Comparison of ENCODE assay signal across 1 cellular context in genomic region chr17:29613371-29613837, GRCh38.
A peak's percentile ranks its signal among the peaks of the same experiment; 100 is the strongest.
TF ChIP-seq lines count a peak whose summit lies in the region.

No MANE protein-coding gene starts in this region.

TF ChIP-seq in HepG2, 621 proteins besides CTCF, POLR2A, EP300 and RAD21 (continued from another document and continues in another):
- TF ChIP-seq ZNF782 (CRISPR knock-in tag; IDR thresholded peaks at IDR 0.05; ENCODE audit: borderline replicate concordance), result no peak
- no peak for TF ChIP-seq ZMYM2 (CRISPR knock-in tag; IDR thresholded peaks at IDR 0.05)
- TF ChIP-seq, protein P1, sequence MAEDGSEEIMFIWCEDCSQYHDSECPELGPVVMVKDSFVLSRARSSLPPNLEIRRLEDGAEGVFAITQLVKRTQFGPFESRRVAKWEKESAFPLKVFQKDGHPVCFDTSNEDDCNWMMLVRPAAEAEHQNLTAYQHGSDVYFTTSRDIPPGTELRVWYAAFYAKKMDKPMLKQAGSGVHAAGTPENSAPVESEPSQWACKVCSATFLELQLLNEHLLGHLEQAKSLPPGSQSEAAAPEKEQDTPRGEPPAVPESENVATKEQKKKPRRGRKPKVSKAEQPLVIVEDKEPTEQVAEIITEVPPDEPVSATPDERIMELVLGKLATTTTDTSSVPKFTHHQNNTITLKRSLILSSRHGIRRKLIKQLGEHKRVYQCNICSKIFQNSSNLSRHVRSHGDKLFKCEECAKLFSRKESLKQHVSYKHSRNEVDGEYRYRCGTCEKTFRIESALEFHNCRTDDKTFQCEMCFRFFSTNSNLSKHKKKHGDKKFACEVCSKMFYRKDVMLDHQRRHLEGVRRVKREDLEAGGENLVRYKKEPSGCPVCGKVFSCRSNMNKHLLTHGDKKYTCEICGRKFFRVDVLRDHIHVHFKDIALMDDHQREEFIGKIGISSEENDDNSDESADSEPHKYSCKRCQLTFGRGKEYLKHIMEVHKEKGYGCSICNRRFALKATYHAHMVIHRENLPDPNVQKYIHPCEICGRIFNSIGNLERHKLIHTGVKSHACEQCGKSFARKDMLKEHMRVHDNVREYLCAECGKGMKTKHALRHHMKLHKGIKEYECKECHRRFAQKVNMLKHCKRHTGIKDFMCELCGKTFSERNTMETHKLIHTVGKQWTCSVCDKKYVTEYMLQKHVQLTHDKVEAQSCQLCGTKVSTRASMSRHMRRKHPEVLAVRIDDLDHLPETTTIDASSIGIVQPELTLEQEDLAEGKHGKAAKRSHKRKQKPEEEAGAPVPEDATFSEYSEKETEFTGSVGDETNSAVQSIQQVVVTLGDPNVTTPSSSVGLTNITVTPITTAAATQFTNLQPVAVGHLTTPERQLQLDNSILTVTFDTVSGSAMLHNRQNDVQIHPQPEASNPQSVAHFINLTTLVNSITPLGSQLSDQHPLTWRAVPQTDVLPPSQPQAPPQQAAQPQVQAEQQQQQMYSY (CRISPR knock-in tag; IDR thresholded peaks at IDR 0.05), result peak; percentile 49; the same call in 1 of the 2 replicates
- TF ChIP-seq, protein P2, sequence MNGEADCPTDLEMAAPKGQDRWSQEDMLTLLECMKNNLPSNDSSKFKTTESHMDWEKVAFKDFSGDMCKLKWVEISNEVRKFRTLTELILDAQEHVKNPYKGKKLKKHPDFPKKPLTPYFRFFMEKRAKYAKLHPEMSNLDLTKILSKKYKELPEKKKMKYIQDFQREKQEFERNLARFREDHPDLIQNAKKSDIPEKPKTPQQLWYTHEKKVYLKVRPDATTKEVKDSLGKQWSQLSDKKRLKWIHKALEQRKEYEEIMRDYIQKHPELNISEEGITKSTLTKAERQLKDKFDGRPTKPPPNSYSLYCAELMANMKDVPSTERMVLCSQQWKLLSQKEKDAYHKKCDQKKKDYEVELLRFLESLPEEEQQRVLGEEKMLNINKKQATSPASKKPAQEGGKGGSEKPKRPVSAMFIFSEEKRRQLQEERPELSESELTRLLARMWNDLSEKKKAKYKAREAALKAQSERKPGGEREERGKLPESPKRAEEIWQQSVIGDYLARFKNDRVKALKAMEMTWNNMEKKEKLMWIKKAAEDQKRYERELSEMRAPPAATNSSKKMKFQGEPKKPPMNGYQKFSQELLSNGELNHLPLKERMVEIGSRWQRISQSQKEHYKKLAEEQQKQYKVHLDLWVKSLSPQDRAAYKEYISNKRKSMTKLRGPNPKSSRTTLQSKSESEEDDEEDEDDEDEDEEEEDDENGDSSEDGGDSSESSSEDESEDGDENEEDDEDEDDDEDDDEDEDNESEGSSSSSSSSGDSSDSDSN (CRISPR knock-in tag; IDR thresholded peaks at IDR 0.05), result peak; percentile 89
- no peak for TF ChIP-seq MAFK (conservative IDR thresholded peaks at IDR 0.05 in 1 of 2, IDR thresholded peaks at IDR 0.05 in 1 of 2; ENCODE audit: low read length in 2 of 2)
- TF ChIP-seq ZNF556 (CRISPR knock-in tag; IDR thresholded peaks at IDR 0.05; ENCODE audit: borderline replicate concordance), result peak; percentile 38; the same call in 1 of the 2 replicates
- peak; percentile 98; the same call in 1 of the 2 replicates for TF ChIP-seq KLF12 (CRISPR knock-in tag; IDR thresholded peaks at IDR 0.05; ENCODE audit: borderline replicate concordance)
- TF ChIP-seq SPEN (CRISPR knock-in tag; IDR thresholded peaks at IDR 0.05; ENCODE audit: low read depth), result peak; percentile 64
- peak; percentile 45; the same call in 1 of the 2 replicates for TF ChIP-seq PATZ1 (CRISPR knock-in tag; IDR thresholded peaks at IDR 0.05)
- peak; percentile 60; the same call in 1 of the 2 replicates for TF ChIP-seq MIER2 (CRISPR knock-in tag; IDR thresholded peaks at IDR 0.05)
- 0 out of 2 replicates have a peak, but pooled peaks have one; percentile 12 for TF ChIP-seq ZMYM3 (CRISPR knock-in tag; IDR thresholded peaks at IDR 0.05)
- peak; percentile 74; the same call in 1 of the 2 replicates for TF ChIP-seq KLF6 (CRISPR knock-in tag; IDR thresholded peaks at IDR 0.05)
- peak; percentile 67 for TF ChIP-seq TEAD3 (CRISPR knock-in tag; optimal IDR thresholded peaks at IDR 0.05; ENCODE audit: borderline replicate concordance)
- 0 out of 4 replicates have a peak, but pooled peaks of 1 of the 2 experiments have one; percentile 43 for TF ChIP-seq ATF4 (CRISPR knock-in tag; IDR thresholded peaks at IDR 0.05)
- no peak for TF ChIP-seq ZNF180 (CRISPR knock-in tag; IDR thresholded peaks at IDR 0.05; ENCODE audit: borderline replicate concordance, low read depth)
- TF ChIP-seq ZSCAN20 (CRISPR knock-in tag; IDR thresholded peaks at IDR 0.05; ENCODE audit: borderline replicate concordance), result no peak
- TF ChIP-seq HOXA3 (CRISPR knock-in tag; IDR thresholded peaks at IDR 0.05), result peak; percentile 71; the same call in 1 of the 2 replicates
- peak; percentile 51 for TF ChIP-seq YY1 (IDR thresholded peaks at IDR 0.05; ENCODE audit: insufficient read depth, insufficient replicate concordance, low read depth, low read length)
- TF ChIP-seq ZNF614 (CRISPR knock-in tag; IDR thresholded peaks at IDR 0.05; ENCODE audit: borderline replicate concordance), result no peak; the same call in 1 of the 2 replicates
- TF ChIP-seq RELA (CRISPR knock-in tag; IDR thresholded peaks at IDR 0.05), result 0 out of 2 replicates have a peak, but pooled peaks have one; percentile 55
- peak; percentile 91; the same call in 1 of the 2 replicates for TF ChIP-seq ZSCAN21 (CRISPR knock-in tag; IDR thresholded peaks at IDR 0.05; ENCODE audit: borderline replicate concordance)
- TF ChIP-seq KDM5B (CRISPR knock-in tag; IDR thresholded peaks at IDR 0.05; ENCODE audit: borderline replicate concordance), result peak; percentile 95; the same call in 1 of the 2 replicates
- TF ChIP-seq FOXA3 (CRISPR knock-in tag; IDR thresholded peaks at IDR 0.05), result 0 out of 2 replicates have a peak, but pooled peaks have one; percentile 13
- TF ChIP-seq SMAD9 (CRISPR knock-in tag; IDR thresholded peaks at IDR 0.05), result 0 out of 2 replicates have a peak, but pooled peaks have one; percentile 47
- peak; percentile 68; the same call in 1 of the 2 replicates for TF ChIP-seq MED13 (CRISPR knock-in tag; IDR thresholded peaks at IDR 0.05)
- TF ChIP-seq ZNF883 (CRISPR knock-in tag; IDR thresholded peaks at IDR 0.05; ENCODE audit: not compliant biosample characterization), result peak; percentile 84
- TF ChIP-seq KLF16 (CRISPR knock-in tag; IDR thresholded peaks at IDR 0.05), result peak; percentile 33 to 76; a peak in 2 of 4 replicates
- TF ChIP-seq KDM2A (CRISPR knock-in tag; IDR thresholded peaks at IDR 0.05; ENCODE audit: borderline replicate concordance, low read depth), result peak; percentile 91
- TF ChIP-seq HDAC6 (IDR thresholded peaks at IDR 0.05; ENCODE audit: low read depth, low read length), result no peak
- TF ChIP-seq KAT7 (CRISPR knock-in tag; IDR thresholded peaks at IDR 0.05; ENCODE audit: borderline replicate concordance), result peak; percentile 69; the same call in 1 of the 2 replicates
- no peak for TF ChIP-seq ZBTB42 (CRISPR knock-in tag; IDR thresholded peaks at IDR 0.05)
- TF ChIP-seq ELF3 (CRISPR knock-in tag; IDR thresholded peaks at IDR 0.05), result peak; percentile 54; the same call in 1 of the 2 replicates
- peak; percentile 71 for TF ChIP-seq EED (CRISPR knock-in tag; IDR thresholded peaks at IDR 0.05)
- TF ChIP-seq ZNF564 (CRISPR knock-in tag; IDR thresholded peaks at IDR 0.05), result peak; percentile 92
- TF ChIP-seq IRF2 (CRISPR knock-in tag; IDR thresholded peaks at IDR 0.05), result 0 out of 2 replicates have a peak, but pooled peaks have one; percentile 16
- TF ChIP-seq ZNF225 (CRISPR knock-in tag; IDR thresholded peaks at IDR 0.05), result peak; percentile 56; the same call in 1 of the 2 replicates
- TF ChIP-seq ASH2L (IDR thresholded peaks at IDR 0.05; ENCODE audit: insufficient read length, low read depth, low read length), result no peak
- no peak for TF ChIP-seq ATF1 (CRISPR knock-in tag; IDR thresholded peaks at IDR 0.05)
- no peak for TF ChIP-seq PLSCR1 (CRISPR knock-in tag; IDR thresholded peaks at IDR 0.05; ENCODE audit: borderline replicate concordance)
- TF ChIP-seq SSRP1 (CRISPR knock-in tag; IDR thresholded peaks at IDR 0.05), result no peak
- TF ChIP-seq, protein P3, sequence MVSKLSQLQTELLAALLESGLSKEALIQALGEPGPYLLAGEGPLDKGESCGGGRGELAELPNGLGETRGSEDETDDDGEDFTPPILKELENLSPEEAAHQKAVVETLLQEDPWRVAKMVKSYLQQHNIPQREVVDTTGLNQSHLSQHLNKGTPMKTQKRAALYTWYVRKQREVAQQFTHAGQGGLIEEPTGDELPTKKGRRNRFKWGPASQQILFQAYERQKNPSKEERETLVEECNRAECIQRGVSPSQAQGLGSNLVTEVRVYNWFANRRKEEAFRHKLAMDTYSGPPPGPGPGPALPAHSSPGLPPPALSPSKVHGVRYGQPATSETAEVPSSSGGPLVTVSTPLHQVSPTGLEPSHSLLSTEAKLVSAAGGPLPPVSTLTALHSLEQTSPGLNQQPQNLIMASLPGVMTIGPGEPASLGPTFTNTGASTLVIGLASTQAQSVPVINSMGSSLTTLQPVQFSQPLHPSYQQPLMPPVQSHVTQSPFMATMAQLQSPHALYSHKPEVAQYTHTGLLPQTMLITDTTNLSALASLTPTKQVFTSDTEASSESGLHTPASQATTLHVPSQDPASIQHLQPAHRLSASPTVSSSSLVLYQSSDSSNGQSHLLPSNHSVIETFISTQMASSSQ (IDR thresholded peaks at IDR 0.05; ENCODE audit: low read depth), result no peak
- TF ChIP-seq, protein P3 (CRISPR knock-in tag; IDR thresholded peaks at IDR 0.05; ENCODE audit: borderline replicate concordance), result peak; percentile 53; the same call in 1 of the 2 replicates
- no peak for TF ChIP-seq TAF15 (IDR thresholded peaks at IDR 0.05; ENCODE audit: low read depth, low read length, poor library complexity, severe bottlenecking)
- peak; percentile 77 for TF ChIP-seq SKI (IDR thresholded peaks at IDR 0.05; ENCODE audit: partially characterized antibody)
- TF ChIP-seq, protein P4, sequence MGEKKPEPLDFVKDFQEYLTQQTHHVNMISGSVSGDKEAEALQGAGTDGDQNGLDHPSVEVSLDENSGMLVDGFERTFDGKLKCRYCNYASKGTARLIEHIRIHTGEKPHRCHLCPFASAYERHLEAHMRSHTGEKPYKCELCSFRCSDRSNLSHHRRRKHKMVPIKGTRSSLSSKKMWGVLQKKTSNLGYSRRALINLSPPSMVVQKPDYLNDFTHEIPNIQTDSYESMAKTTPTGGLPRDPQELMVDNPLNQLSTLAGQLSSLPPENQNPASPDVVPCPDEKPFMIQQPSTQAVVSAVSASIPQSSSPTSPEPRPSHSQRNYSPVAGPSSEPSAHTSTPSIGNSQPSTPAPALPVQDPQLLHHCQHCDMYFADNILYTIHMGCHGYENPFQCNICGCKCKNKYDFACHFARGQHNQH (CRISPR knock-in tag; IDR thresholded peaks at IDR 0.05), result peak; percentile 41
- TF ChIP-seq TFDP2 (CRISPR knock-in tag; IDR thresholded peaks at IDR 0.05), result peak; percentile 94
- peak; percentile 52 for TF ChIP-seq BCL6 (CRISPR knock-in tag; IDR thresholded peaks at IDR 0.05)
- no peak for TF ChIP-seq ETS1 (CRISPR knock-in tag; IDR thresholded peaks at IDR 0.05)
